In the genomic region with DNA sequence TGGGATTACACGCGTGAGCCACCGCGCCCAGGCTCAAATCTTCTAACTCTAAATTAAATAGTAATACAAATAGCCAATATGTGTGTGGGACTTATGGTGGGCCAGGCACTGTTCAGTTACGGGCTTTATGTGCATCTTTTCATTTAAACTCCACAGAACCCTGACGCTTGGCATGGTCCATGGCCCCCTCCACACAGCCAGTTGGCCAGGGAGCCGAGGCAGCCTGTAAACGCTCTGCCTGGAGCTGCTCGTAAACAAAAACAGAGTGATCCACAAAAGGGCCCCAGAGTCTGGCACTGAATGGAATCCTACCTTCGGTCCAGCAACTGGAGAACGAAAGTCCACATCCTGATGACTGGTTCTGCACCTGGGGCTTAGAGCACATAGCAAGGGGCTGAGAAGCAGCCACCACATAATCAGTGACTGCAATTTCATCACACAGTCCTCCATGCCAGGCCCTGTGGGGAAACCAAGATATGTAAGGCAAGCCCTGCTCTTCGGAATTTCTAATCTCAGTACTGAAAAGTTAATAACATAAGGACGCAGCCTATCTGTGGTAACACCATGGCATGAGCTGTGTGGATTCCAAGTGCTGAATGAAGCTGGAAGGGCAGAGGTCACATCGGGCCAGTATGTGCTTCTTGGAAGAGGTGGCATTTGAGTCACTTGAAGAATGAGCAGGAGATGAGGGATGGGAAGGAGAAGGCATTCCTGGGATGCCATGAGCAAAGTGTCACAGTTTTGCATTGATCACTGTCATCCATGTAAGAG, we compare ENCODE assay signal across 11 cellular contexts. TPM values are rescaled to one million over a fixed set of nuclear protein-coding genes. Genes with fewer than 3 reads are reported as not detected.
DNase-seq lines count a peak whose midpoint lies in the region; ATAC-seq and TF ChIP-seq lines count a peak whose summit lies in the region.
"Had no signal": no experiment of that assay in that cellular context is flagged by ENCODE, and none has a peak within 500 bp of the region (broad histone marks: within the 10 kb centered on the region; RNA-seq: fewer than 3 reads in every experiment).

No MANE protein-coding gene starts in this region.

- ATAC-seq in GM18511 (IDR thresholded peaks at IDR 0.05; ENCODE audit: unreplicated experiment), result no peak
- ATAC-seq: activated CD8-positive, alpha-beta T cell treated with anti-CD3 and anti-CD28 coated beads for 36 hours; left colon had no signal

- peaks cover 12% of the 10 kb centered on the region; the same call in 1 of the 2 replicates for H3K4me1 ChIP-seq in HUES64 (ENCODE audit: insufficient read depth, low read length)
- peaks cover 21 to 72% (median 60%) of the 10 kb centered on the region in 4 donors for H3K4me1 ChIP-seq in esophagus muscularis mucosa
- no peaks in the 10 kb centered on the region for H3K4me1 ChIP-seq in smooth muscle cell (ENCODE audit: low read depth)
- peaks cover 0 to 31% (median 21%) of the 10 kb centered on the region in 4 donors for H3K4me1 ChIP-seq in stomach

- H3K9ac ChIP-seq in HUES64 (ENCODE audit: low read depth, low read length) (no peak overlapping the region), smooth muscle cell (ENCODE audit: low read depth) (no peak overlapping the region)

- peak overlapping the region; percentile 30 for H3K4me2 ChIP-seq in smooth muscle cell

- H3F3A ChIP-seq in smooth muscle cell (ENCODE audit: low read depth), result no peaks in the 10 kb centered on the region

- no peak for TF ChIP-seq EP300 in esophagus muscularis mucosa (IDR thresholded peaks at IDR 0.05)
- no peak for TF ChIP-seq EP300 in stomach (IDR thresholded peaks at IDR 0.05)

- WGBS in HUES64, result 90% methylated on average over 12 of the region's 14 CpGs
- 89% methylated on average over 14 of the region's 14 CpGs for WGBS in esophagus muscularis mucosa
- 63% methylated on average over 14 of the region's 14 CpGs for WGBS in smooth muscle cell (ENCODE audit: low lambda C conversion rate)
- WGBS in stomach, 5 donors, result 82 to 88% (median 85%) methylated on average over 13 to 14 of the region's 14 CpGs

- TF ChIP-seq CTCF in esophagus muscularis mucosa (IDR thresholded peaks at IDR 0.05) (no peak), smooth muscle cell (IDR thresholded peaks at IDR 0.05; ENCODE audit: borderline replicate concordance, insufficient read depth, poor library complexity, severe bottlenecking) (no peak), stomach (IDR thresholded peaks at IDR 0.05) (no peak), GM20000 (IDR thresholded peaks at IDR 0.05; ENCODE audit: extremely low read depth, missing control alignments) (no peak)

- peak overlapping the region; percentile 5; the same call in 1 of the 2 replicates for H3K27ac ChIP-seq in HUES64 (ENCODE audit: low read depth, low read length)
- peak overlapping the region; percentile 48 to 86 (median 75) for H3K27ac ChIP-seq in esophagus muscularis mucosa (replicated peaks in 1 of 4)
- peak overlapping the region; percentile 35 for H3K27ac ChIP-seq in smooth muscle cell (ENCODE audit: low read depth)
- H3K27ac ChIP-seq in stomach, result no peak overlapping the region

- H3K4me3 ChIP-seq in HUES64 (ENCODE audit: low read length), result no peak overlapping the region
- no peak overlapping the region for H3K4me3 ChIP-seq in esophagus muscularis mucosa
- H3K4me3 ChIP-seq in smooth muscle cell, result no peak overlapping the region
- no peak overlapping the region for H3K4me3 ChIP-seq in stomach

- H3K27me3 ChIP-seq in HUES64 (ENCODE audit: insufficient read depth, low read length) (no peaks in the 10 kb centered on the region), esophagus muscularis mucosa (no peaks in the 10 kb centered on the region), smooth muscle cell (ENCODE audit: low read depth) (no peaks in the 10 kb centered on the region), stomach (no peaks in the 10 kb centered on the region)

- no peaks in the 10 kb centered on the region for H4K20me1 ChIP-seq in smooth muscle cell (ENCODE audit: low read depth)

- no peaks in the 10 kb centered on the region for H3K36me3 ChIP-seq in HUES64 (ENCODE audit: insufficient read depth, low read length)
- H3K36me3 ChIP-seq in esophagus muscularis mucosa, result no peaks in the 10 kb centered on the region
- H3K36me3 ChIP-seq in smooth muscle cell (ENCODE audit: low read depth), result no peaks in the 10 kb centered on the region
- H3K36me3 ChIP-seq in stomach, result no peaks in the 10 kb centered on the region

- H3K9me3 ChIP-seq in HUES64 (ENCODE audit: insufficient read depth, low read depth, low read length) (no peaks in the 10 kb centered on the region), esophagus muscularis mucosa (no peaks in the 10 kb centered on the region), smooth muscle cell (replicated peaks; ENCODE audit: low read depth) (no peaks in the 10 kb centered on the region), stomach (no peaks in the 10 kb centered on the region)

- H3K79me2 ChIP-seq in smooth muscle cell (ENCODE audit: low read depth), result no peaks in the 10 kb centered on the region

- intact Hi-C loops in esophagus muscularis mucosa (cut with DNase I) (loop anchor here (10.0 kb wide), 1 partner anchor 171 kb away; a partner anchor contains a TSS), stomach (cut with DNase I; ENCODE audit: low total_unique reads) (no loop called here)

- DNase-seq in esophagus muscularis mucosa (ENCODE audit: extremely low spot score), result no peak
- no peak for DNase-seq in smooth muscle cell (lab: John Stamatoyannopoulos, UW; ENCODE audit: unreplicated experiment)
- no peak for DNase-seq in stomach
- DNase-seq in GM20000 (ENCODE audit: low spot score), result no peak
- DNase-seq: activated CD8-positive, alpha-beta T cell treated with anti-CD3 and anti-CD28 coated beads for 36 hours; DMS153; left colon; NCI-H510A treated with DMSO at 0.1 percent for 48 hours had no signal

- H2AFZ ChIP-seq in smooth muscle cell (ENCODE audit: low read depth), result no peak overlapping the region

- TF ChIP-seq POLR2A in esophagus muscularis mucosa (IDR thresholded peaks at IDR 0.05; ENCODE audit: low read depth) (no peak), stomach (IDR thresholded peaks at IDR 0.05) (no peak)

RNA-seq across cellular contexts. Expression of a gene that starts 13.5 kb away (rescaled TPM):
- polyA plus RNA-seq in HUES64 (2013, experiment 1 of 2), result 1.1 TPM
- 1.5 TPM for polyA plus RNA-seq in HUES64 (2013, experiment 2 of 2)
- total RNA-seq in esophagus muscularis mucosa (10 to 100 TPM; 33.6 to 86.1 (median 48.2) TPM), smooth muscle cell (2.4 and 6.4 TPM in 2 replicates), stomach (10 to 100 TPM in 3 of 5 donors, 1 to 10 TPM in 2; 4.9 to 32.3 (median 11.7) TPM)
- polyA plus RNA-seq in smooth muscle cell (8.4 and 20.8 TPM in 2 replicates), stomach (10 to 100 TPM in 1 of 3 donors, 1 to 10 TPM in 2; 7.5 to 54.2 (median 8.7) TPM)

RNA-seq across cellular contexts. Expression of a gene that starts 20.1 kb away (rescaled TPM):
- polyA plus RNA-seq in HUES64 (2013, experiment 1 of 2), result not detected
- not detected for polyA plus RNA-seq in HUES64 (2013, experiment 2 of 2)
- total RNA-seq in esophagus muscularis mucosa (not detected), smooth muscle cell (not detected in 2 replicates), stomach (not detected)
- polyA plus RNA-seq in smooth muscle cell (0.62 and 1.2 TPM in 2 replicates), stomach (under 1 TPM in 1 of 3 donors, not detected in 2; 0.93 TPM)
- total RNA-seq: activated CD8-positive, alpha-beta T cell treated with anti-CD3 and anti-CD28 coated beads for 36 hours; epithelial cell of proximal tubule; left colon had no signal

RNA-seq across cellular contexts. Expression of a gene that starts 27.8 kb away (rescaled TPM):
- 1.5 TPM for polyA plus RNA-seq in HUES64 (2013, experiment 1 of 2)
- polyA plus RNA-seq in HUES64 (2013, experiment 2 of 2), result 2.2 TPM
- total RNA-seq in esophagus muscularis mucosa (10 to 100 TPM; 17.4 to 32.9 (median 18.6) TPM), smooth muscle cell (14.6 and 19.0 TPM in 2 replicates), stomach (10 to 100 TPM in 2 of 5 donors, 1 to 10 TPM in 3; 1.7 to 29.3 (median 6.5) TPM)
- polyA plus RNA-seq in smooth muscle cell (32.0 and 36.1 TPM in 2 replicates), stomach (100 to 1,000 TPM in 1 of 3 donors, 1 to 10 TPM in 2; 3.1 to 345 (median 6.8) TPM)

RNA-seq across cellular contexts. Expression of a gene that starts 43.7 kb away (rescaled TPM):
- 126 TPM for polyA plus RNA-seq in HUES64 (2013, experiment 1 of 2)
- polyA plus RNA-seq in HUES64 (2013, experiment 2 of 2), result 126 TPM
- 100 to 1,000 TPM; 192 to 460 (median 255) TPM for total RNA-seq in esophagus muscularis mucosa
- 519 and 630 TPM in 2 replicates for total RNA-seq in smooth muscle cell
- 224 and 247 TPM in 2 replicates for polyA plus RNA-seq in smooth muscle cell
- 100 to 1,000 TPM in 4 of 5 donors, 10 to 100 TPM in 1; 87.5 to 330 (median 142) TPM for total RNA-seq in stomach
- 100 to 1,000 TPM in 2 of 3 donors, 10 to 100 TPM in 1; 77.7 to 127 (median 115) TPM for polyA plus RNA-seq in stomach

RNA-seq across cellular contexts. Expression of a gene that starts 48.5 kb away (rescaled TPM):
- polyA plus RNA-seq in HUES64 (2013, experiment 1 of 2), result 15.1 TPM
- 19.0 TPM for polyA plus RNA-seq in HUES64 (2013, experiment 2 of 2)
- total RNA-seq in esophagus muscularis mucosa, result 10 to 100 TPM in 3 of 4 donors, 1 to 10 TPM in 1; 5.8 to 19.4 (median 12.8) TPM
- total RNA-seq in smooth muscle cell, result 8.6 and 10.2 TPM in 2 replicates
- 20.9 and 23.1 TPM in 2 replicates for polyA plus RNA-seq in smooth muscle cell
- total RNA-seq in stomach, result 10 to 100 TPM in 2 of 5 donors, 1 to 10 TPM in 3; 3.5 to 46.2 (median 5.8) TPM
- 10 to 100 TPM in 2 of 3 donors, 1 to 10 TPM in 1; 9.6 to 14.8 (median 12.4) TPM for polyA plus RNA-seq in stomach

Comparison
In these comparisons a context has a peak if more than half of its experiments do, and no peak if none do; other contexts are left out.
1. H3K27ac ChIP-seq: peak in HUES64 (single experiment), esophagus muscularis mucosa (4 of 4) and smooth muscle cell (single experiment); none in stomach (0 of 5).